ENCODE assay signal across 12 cellular contexts in the genomic region with DNA sequence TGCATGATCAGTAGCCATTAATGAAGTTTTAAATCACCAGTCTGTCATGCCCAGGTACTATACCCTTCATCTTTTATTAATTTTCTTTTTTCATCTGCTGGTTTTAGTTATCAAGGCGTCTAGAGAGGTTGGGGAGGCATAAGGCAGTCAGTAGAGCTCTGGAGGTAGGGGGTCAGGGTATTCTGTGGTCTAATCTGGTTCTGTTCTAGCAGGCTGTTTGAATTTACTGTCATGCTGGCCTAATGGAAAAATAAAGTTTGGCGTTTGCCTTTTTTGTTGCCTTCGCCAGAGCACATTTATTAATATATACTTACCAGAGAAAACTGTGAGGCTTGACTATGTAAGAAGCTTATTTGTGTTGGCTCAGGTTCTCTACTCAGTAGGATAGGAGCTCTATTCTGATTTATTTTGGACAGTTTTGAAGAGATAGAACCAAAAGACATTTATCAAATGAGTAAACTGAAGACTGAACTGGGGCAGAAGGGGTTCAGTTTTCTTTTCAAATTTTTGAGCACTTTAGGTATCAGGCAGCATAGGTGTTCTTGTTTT. TPM values are rescaled to one million over a fixed set of nuclear protein-coding genes. Genes with fewer than 3 reads are reported as not detected.
A peak's percentile ranks its signal among the peaks of the same experiment; 100 is the strongest.
DNase-seq lines count a peak whose midpoint lies in the region; ATAC-seq and TF ChIP-seq lines count a peak whose summit lies in the region.
"Had no signal": no experiment of that assay in that cellular context is flagged by ENCODE, and none has a peak within 500 bp of the region (broad histone marks: within the 10 kb centered on the region; RNA-seq: fewer than 3 reads in every experiment).

No MANE protein-coding gene starts in this region.

- intact Hi-C loops in mammary epithelial cell (cut with micrococcal nuclease), result no loop called here
- intact Hi-C loops in head of caudate nucleus (cut with DNase I), result no loop called here

- no peaks in the 10 kb centered on the region for H3K36me3 ChIP-seq in GM23338 (ENCODE audit: insufficient read depth)
- no peaks in the 10 kb centered on the region for H3K36me3 ChIP-seq in mammary epithelial cell (ENCODE audit: insufficient read depth, low read length)
- H3K36me3 ChIP-seq: colonic mucosa, right lobe of liver had no signal

- H3K36me3 Mint-ChIP-seq in GM23338 (ENCODE audit: low read depth) (peaks cover 14% of the 10 kb centered on the region; the same call in 2 of the 3 replicates), nephron progenitor cell (ENCODE audit: low read depth) (peaks cover 33% of the 10 kb centered on the region)

- 0 out of 2 replicates have a peak, but pooled peaks cover 6% of the 10 kb centered on the region for H4K20me1 ChIP-seq in GM23338 (replicated peaks; ENCODE audit: insufficient read depth)
- no peaks in the 10 kb centered on the region for H4K20me1 ChIP-seq in mammary epithelial cell (ENCODE audit: insufficient read depth, low read length)

- 86% methylated on average over 3 of the region's 3 CpGs for WGBS in mammary epithelial cell (ENCODE audit: low coverage, missing lambda C conversion rate)

- ATAC-seq in GM23338 (no peak), HG03196 (IDR thresholded peaks at IDR 0.05; ENCODE audit: unreplicated experiment) (no peak)
- ATAC-seq: right lobe of liver had no signal

- H3K27me3 ChIP-seq in AG04450 (ENCODE audit: control insufficient read depth, insufficient read depth, low read length) (no peaks in the 10 kb centered on the region), GM23338 (ENCODE audit: insufficient read depth) (no peaks in the 10 kb centered on the region), mammary epithelial cell (ENCODE audit: insufficient read depth, low read length) (no peaks in the 10 kb centered on the region)
- H3K27me3 ChIP-seq: colonic mucosa, right lobe of liver had no signal

- H3K27ac Mint-ChIP-seq in GM23338, result peak overlapping the region; percentile 50; the same call in 1 of the 2 replicates
- H3K27ac Mint-ChIP-seq in nephron progenitor cell, result peak overlapping the region; percentile 94

- H3K9me3 ChIP-seq in AG04450 (ENCODE audit: control insufficient read depth, insufficient read depth, low read length), result no peaks in the 10 kb centered on the region
- no peaks in the 10 kb centered on the region for H3K9me3 ChIP-seq in mammary epithelial cell (replicated peaks; ENCODE audit: insufficient read depth, low read length)
- H3K9me3 ChIP-seq: colonic mucosa, right lobe of liver had no signal

- no TSS peak for BruUV-seq in mammary epithelial cell (replicated peaks; lab: Mats Ljungman, UMichigan)

- no peaks in the 10 kb centered on the region for H3F3A ChIP-seq in GM23338 (replicated peaks; ENCODE audit: low read depth)

- H3K79me2 ChIP-seq in GM23338 (replicated peaks; ENCODE audit: insufficient read depth) (peaks cover 69% of the 10 kb centered on the region), mammary epithelial cell (ENCODE audit: insufficient read depth, low read length) (peaks cover 20% of the 10 kb centered on the region)

- peaks cover 5% of the 10 kb centered on the region; the same call in 1 of the 3 replicates for H3K9me3 Mint-ChIP-seq in GM23338
- H3K9me3 Mint-ChIP-seq in nephron progenitor cell, result no peaks in the 10 kb centered on the region

- H3K4me2 ChIP-seq in GM23338, result no peak overlapping the region
- H3K4me2 ChIP-seq in mammary epithelial cell (ENCODE audit: insufficient read depth, low read depth, low read length), result no peak overlapping the region

- H3K9ac ChIP-seq in mammary epithelial cell (ENCODE audit: insufficient read depth, low read length), result no peak overlapping the region

- H3K4me1 ChIP-seq in GM23338 (ENCODE audit: insufficient read depth) (peaks cover 27% of the 10 kb centered on the region), mammary epithelial cell (ENCODE audit: insufficient read depth, low read length) (peaks cover 22% of the 10 kb centered on the region)

- no peaks in the 10 kb centered on the region for H3K9me2 ChIP-seq in GM23338 (ENCODE audit: insufficient read depth)

- H3K4me1 Mint-ChIP-seq in GM23338 (peaks cover 18% of the 10 kb centered on the region), nephron progenitor cell (peaks cover 41% of the 10 kb centered on the region)

- CTCF ChIA-PET in AG04450 (lab: Charles Lee) (interaction anchor here (1.0 to 1.4 kb wide), 2 partner anchors 61 to 130 kb away, joined by 3 to 4 read pairs; no protein-coding TSS in a partner anchor), mammary epithelial cell (lab: Charles Lee; ENCODE audit: low non-redundant PET) (no interaction called here)

- no peak for DNase-seq in AG04450 (ENCODE audit: low read depth, low spot score)
- DNase-seq in GM23338 (ENCODE audit: low spot score), result no peak
- DNase-seq in mammary epithelial cell, result no peak
- no peak for DNase-seq in nephron progenitor cell
- no peak for DNase-seq in head of caudate nucleus
- DNase-seq in KBM-7, result no peak
- DNase-seq in pons (ENCODE audit: low spot score), result no peak
- DNase-seq: activated T-cell treated with anti-CD3 and anti-CD28 coated beads, Interleukin-2, amount 50 U/mL, for 48 hours; NCI-H1436 treated with DMSO at 0.1 percent for 48 hours; right lobe of liver had no signal

- POLR2A ChIA-PET in AG04450 (lab: Yijun Ruan, JAX), result interaction anchor here (1.5 kb wide), 1 partner anchor 15 kb away, joined by 4 read pairs; no protein-coding TSS in a partner anchor

- H3K4me3 Mint-ChIP-seq in GM23338 (no peak overlapping the region), nephron progenitor cell (peak overlapping the region; percentile 32)

- dilution Hi-C loops in mammary epithelial cell (cut with HindIII; ENCODE audit: low sequenced_read_pairs), result no loop called here

- TF ChIP-seq CTCF in AG04450 (IDR thresholded peaks at IDR 0.05; ENCODE audit: low read depth, low read length), result no peak
- no peak for TF ChIP-seq CTCF in GM23338 (conservative IDR thresholded peaks at IDR 0.05; ENCODE audit: low read depth in 2 of 2)
- TF ChIP-seq CTCF in mammary epithelial cell (conservative IDR thresholded peaks at IDR 0.05 in 1 of 2, IDR thresholded peaks at IDR 0.05 in 1 of 2; ENCODE audit: extremely low read depth in 1 of 2, insufficient read depth in 1 of 2, low read depth in 1 of 2, low read length in 2 of 2), result no peak
- no peak for TF ChIP-seq CTCF in nephron progenitor cell (IDR thresholded peaks at IDR 0.05)

- no peak overlapping the region for H3K4me3 ChIP-seq in AG04450 (ENCODE audit: low read depth, low read length)
- H3K4me3 ChIP-seq in GM23338, result no peak overlapping the region
- H3K4me3 ChIP-seq in mammary epithelial cell (replicated peaks in 1 of 3; ENCODE audit: insufficient read depth in 1 of 3, low read depth in 2 of 3, low read length in 3 of 3), result no peak overlapping the region
- H3K4me3 ChIP-seq: colonic mucosa, right lobe of liver had no signal

- H3K27me3 Mint-ChIP-seq in GM23338 (ENCODE audit: insufficient read depth, low read depth, poor library complexity) (no peaks in the 10 kb centered on the region), nephron progenitor cell (ENCODE audit: low read depth, poor library complexity) (peaks cover 13% of the 10 kb centered on the region)

- in situ Hi-C loops in mammary epithelial cell (cut with MboI; ENCODE audit: low sequenced_read_pairs in 2 of 2) (no loop called here), KBM-7 (cut with MboI; ENCODE audit: low pct_unique_long_range_greater_than_20kb, low sequenced_read_pairs) (no loop called here)

- H3K27ac ChIP-seq in AG04450 (ENCODE audit: low read depth, low read length), result peak overlapping the region; percentile 48
- H3K27ac ChIP-seq in GM23338 (ENCODE audit: low read depth), result no peak overlapping the region
- H3K27ac ChIP-seq in mammary epithelial cell (ENCODE audit: insufficient read depth, low read depth, low read length), result peak overlapping the region; percentile 4
- H3K27ac ChIP-seq: colonic mucosa, right lobe of liver had no signal

- H2AFZ ChIP-seq in GM23338 (no peak overlapping the region), mammary epithelial cell (ENCODE audit: low read depth, low read length) (no peak overlapping the region)

TF ChIP-seq in GM23338, 12 proteins besides CTCF, POLR2A, EP300 and RAD21 (continues in another document):
- TF ChIP-seq, protein P1, sequence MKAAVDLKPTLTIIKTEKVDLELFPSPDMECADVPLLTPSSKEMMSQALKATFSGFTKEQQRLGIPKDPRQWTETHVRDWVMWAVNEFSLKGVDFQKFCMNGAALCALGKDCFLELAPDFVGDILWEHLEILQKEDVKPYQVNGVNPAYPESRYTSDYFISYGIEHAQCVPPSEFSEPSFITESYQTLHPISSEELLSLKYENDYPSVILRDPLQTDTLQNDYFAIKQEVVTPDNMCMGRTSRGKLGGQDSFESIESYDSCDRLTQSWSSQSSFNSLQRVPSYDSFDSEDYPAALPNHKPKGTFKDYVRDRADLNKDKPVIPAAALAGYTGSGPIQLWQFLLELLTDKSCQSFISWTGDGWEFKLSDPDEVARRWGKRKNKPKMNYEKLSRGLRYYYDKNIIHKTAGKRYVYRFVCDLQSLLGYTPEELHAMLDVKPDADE (IDR thresholded peaks at IDR 0.05), result no peak
- TF ChIP-seq CREB1 (CRISPR knock-in tag; IDR thresholded peaks at IDR 0.05; ENCODE audit: low read depth) (no peak), STAT1 (IDR thresholded peaks at IDR 0.05; ENCODE audit: unreplicated experiment) (no peak), EZH2phosphoT487 (IDR thresholded peaks at IDR 0.05; ENCODE audit: unreplicated experiment) (no peak)

RNA-seq across cellular contexts. Expression of a gene that starts 46.9 kb away (rescaled TPM):
- polyA plus RNA-seq in AG04450 (2011; rRNA removed) (13.2 and 15.5 TPM in 2 replicates), GM23338 (2016; fragmentation: Nextera tagmentation; extraction: Ambion mirVana) (11.1 TPM in 2 replicates), mammary epithelial cell (8.6 TPM)
- 22.9 and 25.9 TPM in 2 replicates for polyA minus RNA-seq in AG04450 (2011; rRNA and poly(A)+ RNA removed)
- 32.2 and 35.0 TPM in 2 replicates for total RNA-seq in GM23338 (2014; rRNA removed; shearing (Covaris generic))
- total RNA-seq in mammary epithelial cell, result 10 to 100 TPM; 17.4 to 33.8 TPM
- polyA minus RNA-seq in mammary epithelial cell, result 24.3 TPM
